Comparison of ENCODE assay signal across 33 cellular contexts in the genomic region with DNA sequence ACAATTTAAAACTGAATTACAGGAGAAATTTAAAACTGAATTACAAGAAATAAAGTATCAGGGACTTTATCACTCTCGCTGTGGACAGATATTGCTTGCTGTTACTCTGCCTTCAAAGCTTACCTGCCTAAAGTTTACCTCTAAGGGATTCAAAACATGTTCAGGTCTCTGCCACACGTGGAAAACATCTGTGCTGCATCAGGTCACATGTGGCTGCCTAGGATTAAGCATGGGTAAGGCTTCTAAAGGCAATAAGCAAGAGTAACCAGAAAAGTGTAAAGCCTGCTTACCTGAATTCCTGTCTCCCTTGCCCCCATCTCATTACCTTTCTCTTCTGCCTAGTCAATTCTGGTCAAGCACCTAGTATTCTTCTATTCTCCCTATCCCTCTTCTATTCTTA. TPM values are rescaled to one million over a fixed set of nuclear protein-coding genes. Genes with fewer than 3 reads are reported as not detected.
"Had no signal": no experiment of that assay in that cellular context is flagged by ENCODE, and none has a peak within 500 bp of the region (broad histone marks: within the 10 kb centered on the region; RNA-seq: fewer than 3 reads in every experiment).

No MANE protein-coding gene starts in this region.

- H3K4me1 ChIP-seq: spleen, suprapubic skin, testis, upper lobe of right lung, uterus had no signal

- H3K9me3 ChIP-seq: neutrophil, ovary, psoas muscle, spleen, suprapubic skin, testis, tibial artery, transverse colon, upper lobe of right lung, uterus had no signal

- H3K79me2 ChIP-seq: parathyroid adenoma had no signal

- H3K27me3 ChIP-seq: neutrophil, ovary, spleen, suprapubic skin, testis, tibial artery, transverse colon, upper lobe of right lung, uterus had no signal

- H3K27ac ChIP-seq: neutrophil, ovary, parathyroid adenoma, psoas muscle, skin epidermis, spleen, suprapubic skin, testis, tibial artery, transverse colon, upper lobe of right lung, uterus had no signal

- DNase-seq: naive thymus-derived CD8-positive, alpha-beta T cell; nephron progenitor cell; nucleus accumbens; ovary; posterior cingulate gyrus; psoas muscle; right cardiac atrium; spleen; stimulated activated CD4-positive, alpha-beta T cell treated with anti-CD3 and anti-CD28 coated beads, Interleukin-12 subunit alpha, Interleukin-12 subunit beta, amount 100 ng/mL, for 4 hours; stimulated activated CD4-positive, alpha-beta T cell treated with anti-CD3 and anti-CD28 coated beads, Interleukin-1b, Interleukin-23, amount 100 ng/mL, for 48 hours; stimulated activated CD4-positive, alpha-beta T cell treated with anti-CD3 and anti-CD28 coated beads, Interleukin-4, amount 100 ng/mL, for 1 hour; stimulated activated CD4-positive, alpha-beta T cell treated with anti-CD3 and anti-CD28 coated beads, Interleukin-4, amount 100 ng/mL, for 4 hours; stimulated activated CD8-positive, alpha-beta memory T cell treated with anti-CD3 and anti-CD28 coated beads, Interleukin-4, amount 100 ng/mL, for 48 hours; stimulated activated naive CD4-positive, alpha-beta T cell; stimulated activated naive CD8-positive, alpha-beta T cell treated with anti-CD3 and anti-CD28 coated beads, Interleukin-15, amount 100 ng/mL, for 72 hours; stimulated activated naive CD8-positive, alpha-beta T cell treated with anti-CD3 and anti-CD28 coated beads, Interleukin-15, Interleukin-2, amounts not matched to agents 100 U/mL and 50 U/mL, for 24 hours; substantia nigra; testis; tibial artery; transverse colon; upper lobe of right lung; uterus had no signal

- H3K4me3 ChIP-seq: ovary, psoas muscle, skin epidermis, smooth muscle cell, spleen, suprapubic skin, testis, tibial artery, transverse colon, upper lobe of right lung, uterus had no signal

- H2AFZ ChIP-seq: parathyroid adenoma had no signal

- ATAC-seq: naive thymus-derived CD8-positive, alpha-beta T cell; natural killer cell treated with Interleukin-12 subunit alpha and Interleukin-12 subunit beta and Interleukin-15 and Interleukin-18, amount 100 ng/mL, for 72 hours; psoas muscle; right cardiac atrium; sciatic nerve; stimulated activated memory B cell treated with anti-CD40 and anti-IgM and Interleukin-4, amounts not matched to agents 10 μg/mL and 1 μg/mL and 100 μg/mL, for 72 hours; stimulated activated naive CD8-positive, alpha-beta T cell treated with anti-CD3 and anti-CD28 coated beads, Interleukin-15, amount 100 ng/mL, for 72 hours; stimulated activated naive CD8-positive, alpha-beta T cell treated with anti-CD3 and anti-CD28 coated beads, Interleukin-15, Interleukin-2, amounts not matched to agents 100 U/mL and 50 U/mL, for 24 hours; upper lobe of right lung had no signal

- H3K9ac ChIP-seq: parathyroid adenoma had no signal

- H3K36me3 ChIP-seq: neutrophil, ovary, spleen, suprapubic skin, tibial artery, transverse colon, upper lobe of right lung, uterus had no signal

RNA-seq across cellular contexts. Expression of gene MINAR2, which starts 18.9 kb away (rescaled TPM):
- total RNA-seq: naive thymus-derived CD8-positive, alpha-beta T cell; natural killer cell treated with Interleukin-12 subunit alpha and Interleukin-12 subunit beta and Interleukin-15 and Interleukin-18, amount 100 ng/mL, for 72 hours; omental fat pad; psoas muscle; renal cortical epithelial cell; right cardiac atrium; sciatic nerve; smooth muscle cell; spleen; suprapubic skin; testis; transverse colon; upper lobe of right lung had no signal
- polyA plus RNA-seq: naive thymus-derived CD8-positive, alpha-beta T cell; psoas muscle; right cardiac atrium; smooth muscle cell; spleen; thymus had no signal
